Comparison of ENCODE assay signal across 24 cellular contexts in the genomic region with DNA sequence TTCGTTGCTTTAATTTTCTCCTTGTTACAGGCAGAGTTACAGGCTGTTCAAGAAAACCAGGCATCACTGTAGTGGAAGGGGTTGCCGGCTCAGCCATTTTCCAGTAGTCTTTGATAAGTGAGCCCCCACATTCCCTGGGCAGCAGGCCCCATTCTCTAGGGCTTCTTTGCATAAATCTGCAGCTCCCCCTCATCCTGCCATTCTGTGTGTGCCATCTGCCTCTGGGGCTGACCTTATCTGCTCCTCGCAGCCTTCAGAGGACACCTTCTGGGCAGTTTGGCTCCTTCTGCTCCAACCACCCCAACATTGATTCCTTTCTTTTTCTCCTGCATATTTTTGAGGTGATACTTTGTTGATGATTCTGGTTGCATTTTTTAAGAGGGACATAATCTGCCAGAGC. TPM values are rescaled to one million over a fixed set of nuclear protein-coding genes. Genes with fewer than 3 reads are reported as not detected.
DNase-seq lines count a peak whose midpoint lies in the region; ATAC-seq, FAIRE-seq and TF ChIP-seq lines count a peak whose summit lies in the region.
"Had no signal": no experiment of that assay in that cellular context is flagged by ENCODE, and none has a peak within 500 bp of the region (broad histone marks: within the 10 kb centered on the region; RNA-seq: fewer than 3 reads in every experiment).

No MANE protein-coding gene starts in this region.

- H3K36me3 ChIP-seq in HUES6 (ENCODE audit: control insufficient read depth, insufficient read depth, low read length) (peaks cover 19% of the 10 kb centered on the region), K562 (ENCODE audit: control insufficient read depth, insufficient read depth, low read length) (peaks cover 38% of the 10 kb centered on the region)
- H3K36me3 ChIP-seq: right lobe of liver had no signal

- TF ChIP-seq POLR2A in K562 (conservative IDR thresholded peaks at IDR 0.05) = no peak

- in situ Hi-C loops in K562 (cut with MboI) = no loop called here

- ATAC-seq in K562 = peak; percentile 73
- ATAC-seq: activated CD4-positive, alpha-beta T cell treated with anti-CD3 and anti-CD28 coated beads for 36 hours; left colon; right lobe of liver; stimulated activated naive CD8-positive, alpha-beta T cell treated with anti-CD3 and anti-CD28 coated beads, Interleukin-15, amount 100 ng/mL, for 72 hours had no signal

- TF ChIP-seq CTCF in K562 (IDR thresholded peaks at IDR 0.05 in 2 of 3, conservative IDR thresholded peaks at IDR 0.05 in 1 of 3; ENCODE audit: insufficient read depth in 2 of 3, low read depth in 1 of 3, low read length in 3 of 3) (peak in 1 of 3 experiments; percentile 18; a peak in 1 of 6 replicates), coronary artery (IDR thresholded peaks at IDR 0.05) (no peak)

- H3K9ac ChIP-seq in HUES6 (ENCODE audit: low read length) (no peak overlapping the region), K562 (ENCODE audit: insufficient read depth in 1 of 2, low read depth in 2 of 2, low read length in 2 of 2) (no peak overlapping the region)

- WGBS in K562 (ENCODE audit: insufficient coverage, low coverage, missing lambda C conversion rate) = 51% methylated on average over 3 of the region's 3 CpGs

- POLR2A ChIA-PET in K562 (lab: Yijun Ruan, JAX) = interaction anchor here (0.7 to 1.8 kb wide), 2 partner anchors 11 to 274 kb away, joined by 4 to 7 read pairs; no protein-coding TSS in a partner anchor

- DNase-seq in CMK (ENCODE audit: low read depth) = peak; percentile 9
- DNase-seq in K562 (ENCODE audit: extremely low read depth in 1 of 4, low spot score in 3 of 4) = peak in 3 of 4 experiments; percentile 32 to 40 (median 38)
- DNase-seq in mesenteric fat pad (ENCODE audit: low spot score) = peak; percentile 39
- DNase-seq in hypothalamus (lab: John Stamatoyannopoulos, UW) = no peak
- DNase-seq in coronary artery (ENCODE audit: low spot score) = no peak
- no peak for DNase-seq in NCI-H146 treated with DMSO at 0.1 percent for 48 hours (lab: John Stamatoyannopoulos, UW; ENCODE audit: unreplicated experiment)
- no peak for DNase-seq in mucosa of gallbladder (ENCODE audit: low spot score)
- DNase-seq: ACHN; activated CD4-positive, alpha-beta T cell treated with anti-CD3 and anti-CD28 coated beads for 36 hours; activated CD8-positive, alpha-beta memory T cell treated with anti-CD3 and anti-CD28 coated beads, Interleukin-2, amount 50 U/mL, for 48 hours; activated gamma-delta T cell treated with Interleukin-2 at 50 U/mL for 16 hours; CD4-positive, alpha-beta memory T cell; Kasumi-1; left colon; NCI-H1092 treated with DMSO at 0.1 percent for 48 hours; NCI-H2107; PC-9; right lobe of liver; stimulated activated naive CD8-positive, alpha-beta T cell treated with anti-CD3 and anti-CD28 coated beads, Interleukin-15, amount 100 ng/mL, for 72 hours; T-helper 9 cell had no signal

- H3K4me1 ChIP-seq in HUES6 (ENCODE audit: control insufficient read depth, insufficient read depth, low read length) (peaks cover 40% of the 10 kb centered on the region), K562 (replicated peaks in 1 of 2; ENCODE audit: control insufficient read depth in 2 of 2, insufficient read depth in 2 of 2, low read length in 2 of 2) (peaks cover 0 to 5% of the 10 kb centered on the region in 2 experiments; a peak in 3 of 5 replicates)

- H3K9me3 ChIP-seq in HUES6 (ENCODE audit: control insufficient read depth, insufficient read depth, low read depth, low read length) (no peaks in the 10 kb centered on the region), K562 (replicated peaks; ENCODE audit: control insufficient read depth, insufficient read depth, low read depth, low read length) (no peaks in the 10 kb centered on the region)
- H3K9me3 ChIP-seq: right lobe of liver had no signal

- H3K9me1 ChIP-seq in K562 (ENCODE audit: control insufficient read depth, insufficient read depth, low read length) = no peaks in the 10 kb centered on the region

- intact Hi-C loops in K562 (cut with micrococcal nuclease) = no loop called here

- no peaks in the 10 kb centered on the region for H4K20me1 ChIP-seq in K562 (replicated peaks; ENCODE audit: control insufficient read depth, insufficient read depth, low read length)

- no peak for TF ChIP-seq RAD21 in K562 (CRISPR knock-in tag; conservative IDR thresholded peaks at IDR 0.05 in 1 of 2, IDR thresholded peaks at IDR 0.05 in 1 of 2)

- CTCF ChIA-PET in K562 (lab: Yijun Ruan, JAX; ENCODE audit: low intra/inter-chr PET ratio) = no interaction called here

- H3K27ac ChIP-seq in HUES6 (ENCODE audit: low read depth, low read length) (peak overlapping the region; percentile 48; the same call in 1 of the 2 replicates), K562 (ENCODE audit: extremely low read depth, low read depth, low read length) (no peak overlapping the region), coronary artery (no peak overlapping the region)
- H3K27ac ChIP-seq: hepatocyte, PC-9 had no signal

- no peaks in the 10 kb centered on the region for H3K79me2 ChIP-seq in K562 (ENCODE audit: control insufficient read depth, insufficient read depth, low read length)
- H3K79me2 ChIP-seq: hepatocyte had no signal

- no peak for TF ChIP-seq EP300 in K562 (IDR thresholded peaks at IDR 0.05; ENCODE audit: low read length)

- no peak overlapping the region for H2AFZ ChIP-seq in K562 (ENCODE audit: low read depth, low read length)
- H2AFZ ChIP-seq: hepatocyte, PC-9 had no signal

- no peak overlapping the region for H3K4me2 ChIP-seq in K562 (ENCODE audit: insufficient read depth, low read length)
- H3K4me2 ChIP-seq: hepatocyte, PC-9 had no signal

- H3K27me3 ChIP-seq in HUES6 (ENCODE audit: control insufficient read depth, insufficient read depth, low read length) = no peaks in the 10 kb centered on the region
- H3K27me3 ChIP-seq in K562 (ENCODE audit: control insufficient read depth in 2 of 2, insufficient read depth in 2 of 2, low read length in 2 of 2) = no peaks in the 10 kb centered on the region
- H3K27me3 ChIP-seq: hepatocyte, right lobe of liver had no signal

- H3K4me3 ChIP-seq in HUES6 (ENCODE audit: low read depth, low read length) = no peak overlapping the region
- H3K4me3 ChIP-seq in K562 = no peak overlapping the region
- H3K4me3 ChIP-seq in coronary artery = no peak overlapping the region
- H3K4me3 ChIP-seq: hepatocyte, PC-9, right lobe of liver had no signal

- no TSS peak for BruUV-seq in K562 (replicated peaks; lab: Mats Ljungman, UMichigan)

- FAIRE-seq in K562 (lab: Jason Lieb, UNC) = no peak
- FAIRE-seq: endometrium had no signal

RNA-seq across cellular contexts. Expression of gene RND2, which starts 17.0 kb away (rescaled TPM):
- total RNA-seq in K562 (2011; cell fraction: chromatin; rRNA removed; ENCODE audit: low replicate concordance) = 0.55 and 1.2 TPM in 2 replicates
- total RNA-seq in K562 (2011; cell fraction: nucleolus; rRNA removed) = 0.53 and 0.83 TPM in 2 replicates
- total RNA-seq in K562 (2011; cell fraction: nucleoplasm; rRNA removed) = 0.88 and 1.5 TPM in 2 replicates
- total RNA-seq in K562 (2014; rRNA removed) (0.68 and 1.3 TPM in 2 replicates), K562 (2014; rRNA removed; fragmentation: Illumina TruSeq; extraction: Trizol) (0.98 and 0.99 TPM in 2 replicates), K562 (2015; rRNA removed; fragmentation: Illumina TruSeq; extraction: Trizol) (1.4 TPM in 2 replicates), K562 (2021) (1.8 TPM in 2 replicates), mesenteric fat pad (0.45 TPM), mucosa of gallbladder (2.8 TPM)
- polyA plus RNA-seq in K562 (2011; rRNA removed) (1.4 and 1.9 TPM in 2 replicates), K562 (2014; fragmentation: Illumina TruSeq; extraction: Trizol) (1.3 TPM in 2 replicates), K562 (2014; fragmentation: Nextera tagmentation; extraction: Ambion mirVana) (under 1 TPM; 0.15 to 0.39 TPM), K562 (2014; rRNA removed) (0.77 and 1.8 TPM in 2 replicates)
- 1.7 and 2.9 TPM in 2 replicates for polyA plus RNA-seq in K562 (2011; cell fraction: cytosol; rRNA removed)
- 1.1 and 1.3 TPM in 2 replicates for polyA plus RNA-seq in K562 (2011; cell fraction: nucleus; rRNA removed)
- 1.4 and 2.6 TPM in 2 replicates for polyA plus RNA-seq in K562 (2012)
- 1.1 and 1.8 TPM in 2 replicates for polyA minus RNA-seq in K562 (2011; rRNA and poly(A)+ RNA removed)
- 0.48 and 0.64 TPM in 2 replicates for polyA minus RNA-seq in K562 (2011; cell fraction: cytosol; rRNA and poly(A)+ RNA removed)
- polyA minus RNA-seq in K562 (2011; cell fraction: nucleus; rRNA and poly(A)+ RNA removed) = 0.11 and 0.13 TPM in 2 replicates
- total RNA-seq: SK-MEL-5 had no signal

RNA-seq across cellular contexts. Expression of gene VAT1, which starts 19.8 kb away (rescaled TPM):
- total RNA-seq in K562 (2011; cell fraction: chromatin; rRNA removed; ENCODE audit: low replicate concordance) = 30.5 and 61.9 TPM in 2 replicates
- 43.8 and 46.4 TPM in 2 replicates for total RNA-seq in K562 (2011; cell fraction: nucleolus; rRNA removed)
- 40.5 and 42.9 TPM in 2 replicates for total RNA-seq in K562 (2011; cell fraction: nucleoplasm; rRNA removed)
- 72.5 and 96.7 TPM in 2 replicates for total RNA-seq in K562 (2014; rRNA removed)
- 58.6 and 60.6 TPM in 2 replicates for total RNA-seq in K562 (2014; rRNA removed; fragmentation: Illumina TruSeq; extraction: Trizol)
- total RNA-seq in K562 (2015; rRNA removed; fragmentation: Illumina TruSeq; extraction: Trizol) = 94.7 and 97.8 TPM in 2 replicates
- 141 and 153 TPM in 2 replicates for total RNA-seq in K562 (2021)
- 46.3 and 61.6 TPM in 2 replicates for polyA plus RNA-seq in K562 (2011; rRNA removed)
- polyA plus RNA-seq in K562 (2011; cell fraction: cytosol; rRNA removed) = 43.4 and 85.3 TPM in 2 replicates
- polyA plus RNA-seq in K562 (2011; cell fraction: nucleus; rRNA removed) = 24.4 and 32.6 TPM in 2 replicates
- polyA plus RNA-seq in K562 (2012) = 310 and 384 TPM in 2 replicates
- 108 and 109 TPM in 2 replicates for polyA plus RNA-seq in K562 (2014; fragmentation: Illumina TruSeq; extraction: Trizol)
- polyA plus RNA-seq in K562 (2014; fragmentation: Nextera tagmentation; extraction: Ambion mirVana) = 10 to 100 TPM; 29.4 to 46.0 TPM
- 62.2 and 66.7 TPM in 2 replicates for polyA plus RNA-seq in K562 (2014; rRNA removed)
- 83.5 and 143 TPM in 2 replicates for polyA minus RNA-seq in K562 (2011; rRNA and poly(A)+ RNA removed)
- 71.9 and 78.2 TPM in 2 replicates for polyA minus RNA-seq in K562 (2011; cell fraction: cytosol; rRNA and poly(A)+ RNA removed)
- 13.9 and 17.1 TPM in 2 replicates for polyA minus RNA-seq in K562 (2011; cell fraction: nucleus; rRNA and poly(A)+ RNA removed)
- 315 TPM for total RNA-seq in mesenteric fat pad
- 122 TPM for total RNA-seq in mucosa of gallbladder

RNA-seq across cellular contexts. Expression of gene IFI35, which starts 35.4 kb away (rescaled TPM):
- total RNA-seq in K562 (2011; cell fraction: chromatin; rRNA removed; ENCODE audit: low replicate concordance) = 4.9 and 13.4 TPM in 2 replicates
- total RNA-seq in K562 (2011; cell fraction: nucleolus; rRNA removed) = 12.0 and 15.2 TPM in 2 replicates
- 8.1 and 8.3 TPM in 2 replicates for total RNA-seq in K562 (2011; cell fraction: nucleoplasm; rRNA removed)
- total RNA-seq in K562 (2014; rRNA removed) (11.7 and 13.9 TPM in 2 replicates), K562 (2014; rRNA removed; fragmentation: Illumina TruSeq; extraction: Trizol) (3.9 and 4.7 TPM in 2 replicates), K562 (2015; rRNA removed; fragmentation: Illumina TruSeq; extraction: Trizol) (8.4 and 9.4 TPM in 2 replicates), K562 (2021) (10.6 TPM in 2 replicates), mesenteric fat pad (33.5 TPM), mucosa of gallbladder (27.0 TPM)
- polyA plus RNA-seq in K562 (2011; rRNA removed) (5.3 and 7.5 TPM in 2 replicates), K562 (2014; fragmentation: Illumina TruSeq; extraction: Trizol) (11.3 TPM in 2 replicates), K562 (2014; fragmentation: Nextera tagmentation; extraction: Ambion mirVana) (10 to 100 TPM in 1 of 2 experiments, 1 to 10 TPM in 1; 4.4 to 10.2 TPM), K562 (2014; rRNA removed) (12.0 and 13.1 TPM in 2 replicates)
- polyA plus RNA-seq in K562 (2011; cell fraction: cytosol; rRNA removed) = 8.4 and 15.8 TPM in 2 replicates
- polyA plus RNA-seq in K562 (2011; cell fraction: nucleus; rRNA removed) = 8.6 and 12.3 TPM in 2 replicates
- polyA plus RNA-seq in K562 (2012) = 16.2 and 33.1 TPM in 2 replicates
- 2.5 and 4.1 TPM in 2 replicates for polyA minus RNA-seq in K562 (2011; rRNA and poly(A)+ RNA removed)
- polyA minus RNA-seq in K562 (2011; cell fraction: cytosol; rRNA and poly(A)+ RNA removed) = 2.3 and 3.0 TPM in 2 replicates
- 3.2 and 3.3 TPM in 2 replicates for polyA minus RNA-seq in K562 (2011; cell fraction: nucleus; rRNA and poly(A)+ RNA removed)

RNA-seq across cellular contexts. Expression of gene RPL27, which starts 43.8 kb away (rescaled TPM):
- 253 and 412 TPM in 2 replicates for total RNA-seq in K562 (2011; cell fraction: chromatin; rRNA removed; ENCODE audit: low replicate concordance)
- 1,095 and 1,098 TPM in 2 replicates for total RNA-seq in K562 (2011; cell fraction: nucleolus; rRNA removed)
- total RNA-seq in K562 (2011; cell fraction: nucleoplasm; rRNA removed) = 971 and 1,742 TPM in 2 replicates
- 2,067 and 2,551 TPM in 2 replicates for total RNA-seq in K562 (2014; rRNA removed)
- total RNA-seq in K562 (2014; rRNA removed; fragmentation: Illumina TruSeq; extraction: Trizol) = 2,142 and 2,848 TPM in 2 replicates
- total RNA-seq in K562 (2015; rRNA removed; fragmentation: Illumina TruSeq; extraction: Trizol) = 2,702 and 3,023 TPM in 2 replicates
- total RNA-seq in K562 (2021) = 1,539 and 1,728 TPM in 2 replicates
- polyA plus RNA-seq in K562 (2011; rRNA removed) = 5,002 and 6,155 TPM in 2 replicates
- polyA plus RNA-seq in K562 (2011; cell fraction: cytosol; rRNA removed) = 2,939 and 4,172 TPM in 2 replicates
- polyA plus RNA-seq in K562 (2011; cell fraction: nucleus; rRNA removed) = 1,268 and 1,390 TPM in 2 replicates
- polyA plus RNA-seq in K562 (2012) = 3,200 and 4,932 TPM in 2 replicates
- polyA plus RNA-seq in K562 (2014; fragmentation: Illumina TruSeq; extraction: Trizol) = 4,115 and 4,591 TPM in 2 replicates
- polyA plus RNA-seq in K562 (2014; fragmentation: Nextera tagmentation; extraction: Ambion mirVana) = 1,000 to 10,000 TPM; 3,710 to 4,120 TPM
- polyA plus RNA-seq in K562 (2014; rRNA removed) = 3,174 and 4,926 TPM in 2 replicates
- 945 and 1,386 TPM in 2 replicates for polyA minus RNA-seq in K562 (2011; rRNA and poly(A)+ RNA removed)
- polyA minus RNA-seq in K562 (2011; cell fraction: cytosol; rRNA and poly(A)+ RNA removed) = 577 and 776 TPM in 2 replicates
- 198 and 385 TPM in 2 replicates for polyA minus RNA-seq in K562 (2011; cell fraction: nucleus; rRNA and poly(A)+ RNA removed)
- 838 TPM for total RNA-seq in mesenteric fat pad
- total RNA-seq in mucosa of gallbladder = 611 TPM

Comparison
In these comparisons a context has a peak if more than half of its experiments do, and no peak if none do; other contexts are left out.
1. DNase-seq: peak in CMK (single experiment), K562 (3 of 4) and mesenteric fat pad (single experiment); none in hypothalamus (0 of 51), coronary artery (single experiment), NCI-H146 treated with DMSO at 0.1 percent for 48 hours (single experiment) and mucosa of gallbladder (single experiment).